Comparison of ENCODE assay signal across 2 cellular contexts in genomic region chr1:193031431-193031830, GRCh38.
TF ChIP-seq lines count a peak whose summit lies in the region.

No MANE protein-coding gene starts in this region.

TF ChIP-seq in GM12878, 131 proteins besides CTCF, POLR2A, EP300 and RAD21:
- no peak for TF ChIP-seq SP1 (IDR thresholded peaks at IDR 0.05; ENCODE audit: low read depth, low read length)
- TF ChIP-seq SMC3 (IDR thresholded peaks at IDR 0.05; ENCODE audit: borderline replicate concordance, low read length): peak; percentile 32; the same call in 1 of the 2 replicates
- TF ChIP-seq ZNF24 (IDR thresholded peaks at IDR 0.05): peak; percentile 95

TF ChIP-seq in WTC11, 78 proteins besides CTCF, POLR2A, EP300 and RAD21:
- TF ChIP-seq ZBTB21 (CRISPR knock-in tag; IDR thresholded peaks at IDR 0.05; ENCODE audit: borderline replicate concordance) (no peak), TEAD4 (CRISPR knock-in tag; IDR thresholded peaks at IDR 0.05) (no peak), SP1 (CRISPR knock-in tag; conservative IDR thresholded peaks at IDR 0.05) (no peak), IRF1 (CRISPR knock-in tag; IDR thresholded peaks at IDR 0.05) (no peak), E2F5 (CRISPR knock-in tag; IDR thresholded peaks at IDR 0.05) (no peak), ZNF512 (CRISPR knock-in tag; IDR thresholded peaks at IDR 0.05; ENCODE audit: borderline replicate concordance) (no peak), ZNF138 (CRISPR knock-in tag; conservative IDR thresholded peaks at IDR 0.05) (no peak), ATF6 (CRISPR knock-in tag; IDR thresholded peaks at IDR 0.05) (no peak), RORB (CRISPR knock-in tag; IDR thresholded peaks at IDR 0.05) (no peak), SMAD3 (CRISPR knock-in tag; IDR thresholded peaks at IDR 0.05; ENCODE audit: borderline replicate concordance) (no peak), E2F1 (CRISPR knock-in tag; IDR thresholded peaks at IDR 0.05) (no peak), HMGXB4 (CRISPR knock-in tag; IDR thresholded peaks at IDR 0.05) (no peak), KAT7 (CRISPR knock-in tag; IDR thresholded peaks at IDR 0.05; ENCODE audit: borderline replicate concordance) (no peak), PREB (CRISPR knock-in tag; IDR thresholded peaks at IDR 0.05; ENCODE audit: borderline replicate concordance) (no peak), PRRX2 (CRISPR knock-in tag; IDR thresholded peaks at IDR 0.05) (no peak), JUN (CRISPR knock-in tag; IDR thresholded peaks at IDR 0.05) (no peak), MXD4 (CRISPR knock-in tag; IDR thresholded peaks at IDR 0.05; ENCODE audit: borderline replicate concordance) (no peak), NFYB (CRISPR knock-in tag; conservative IDR thresholded peaks at IDR 0.05; ENCODE audit: low read depth) (no peak), GABPB1 (CRISPR knock-in tag; IDR thresholded peaks at IDR 0.05) (no peak)
TF ChIP-seq in WTC11: peak in this region for 0.
